In genomic region chr7:141178486-141179135, GRCh38 we compare ENCODE assay signal across 19 cellular contexts.
DNase-seq lines count a peak whose midpoint lies in the region; ATAC-seq and TF ChIP-seq lines count a peak whose summit lies in the region.
"Had no signal": no experiment of that assay in that cellular context is flagged by ENCODE, and none has a peak within 500 bp of the region (broad histone marks: within the 10 kb centered on the region; RNA-seq: fewer than 3 reads in every experiment).

No MANE protein-coding gene starts in this region.

- no peak overlapping the region for H3K4me2 ChIP-seq in SK-N-SH

- TF ChIP-seq EP300 in SK-N-SH (IDR thresholded peaks at IDR 0.05; ENCODE audit: borderline replicate concordance in 1 of 2, low read depth in 1 of 2, low read length in 1 of 2) = no peak

- H3K4me3 Mint-ChIP-seq in HFFc6 = peak overlapping the region; percentile 60; the same call in 1 of the 2 replicates
- no peak overlapping the region for H3K4me3 Mint-ChIP-seq in chondrocyte (ENCODE audit: unreplicated experiment)
- H3K4me3 Mint-ChIP-seq: CD8-positive, alpha-beta T cell had no signal

- no peak overlapping the region for H2AFZ ChIP-seq in SK-N-SH (ENCODE audit: low read depth)

- no peaks in the 10 kb centered on the region for H3K9me3 ChIP-seq in SK-N-SH

- WGBS in SK-N-SH (ENCODE audit: low lambda C conversion rate) = 25% methylated on average over 8 of the region's 8 CpGs

- TF ChIP-seq RAD21 in SK-N-SH (IDR thresholded peaks at IDR 0.05; ENCODE audit: low read length) = no peak

- TF ChIP-seq CTCF in SK-N-SH (IDR thresholded peaks at IDR 0.05) (no peak), HFFc6 (IDR thresholded peaks at IDR 0.05) (no peak), chondrocyte (IDR thresholded peaks at IDR 0.05) (no peak)

- H3K27ac ChIP-seq in SK-N-SH (ENCODE audit: low read depth in 2 of 2, low read length in 1 of 2) = no peak overlapping the region; a peak in 1 of 4 replicates
- H3K27ac ChIP-seq: BLaER1 treated with 17β-estradiol and CSF1 and Interleukin-3, amounts not matched to agents 10 nM and 100 nM had no signal

- H3K27me3 Mint-ChIP-seq in HFFc6 (ENCODE audit: insufficient read depth) = no peaks in the 10 kb centered on the region; the same call in 1 of the 2 replicates
- H3K27me3 Mint-ChIP-seq in chondrocyte (ENCODE audit: low read depth) = no peaks in the 10 kb centered on the region

- no peaks in the 10 kb centered on the region for H3F3A ChIP-seq in SK-N-SH (replicated peaks; ENCODE audit: insufficient read depth)

- peak; percentile 55 for DNase-seq in SK-N-SH
- no peak for DNase-seq in HFFc6
- peak; percentile 44 for DNase-seq in NCI-H2227 treated with DMSO at 0.1 percent for 48 hours (lab: John Stamatoyannopoulos, UW)
- no peak for DNase-seq in chondrocyte (ENCODE audit: low spot score)
- DNase-seq in DMS114 treated with DMSO at 0.1 percent for 48 hours (lab: John Stamatoyannopoulos, UW; ENCODE audit: unreplicated experiment) = no peak
- no peak for DNase-seq in GM03348 (ENCODE audit: low spot score)
- DNase-seq: CD8-positive, alpha-beta T cell; GOT3; KG1; NCI-H1092; NCI-H2171 treated with DMSO at 0.1 percent for 48 hours; NCI-H748 treated with DMSO at 0.1 percent for 48 hours; SIG-M5; T-helper 9 cell had no signal

- H3K36me3 ChIP-seq in SK-N-SH (replicated peaks in 1 of 2; ENCODE audit: control insufficient read depth in 1 of 2, insufficient read depth in 2 of 2, low read length in 1 of 2) = no peaks in the 10 kb centered on the region
- H3K36me3 ChIP-seq: BLaER1 treated with 17β-estradiol and CSF1 and Interleukin-3, amounts not matched to agents 10 nM and 100 nM had no signal

- no peaks in the 10 kb centered on the region for H3K9me2 ChIP-seq in SK-N-SH

- POLR2A ChIA-PET in SK-N-SH (lab: Yijun Ruan, JAX) = no interaction called here

- no peaks in the 10 kb centered on the region for H3K27me3 ChIP-seq in SK-N-SH (ENCODE audit: insufficient read depth)
- H3K27me3 ChIP-seq: BLaER1 treated with 17β-estradiol and CSF1 and Interleukin-3, amounts not matched to agents 10 nM and 100 nM had no signal

- peaks cover 0 to 7% of the 10 kb centered on the region in 2 experiments; a peak in 1 of 4 replicates for H3K4me1 ChIP-seq in SK-N-SH (ENCODE audit: control insufficient read depth in 1 of 2, insufficient read depth in 2 of 2, low read depth in 1 of 2, low read length in 1 of 2)

- no peak overlapping the region for H3K4me3 ChIP-seq in SK-N-SH (ENCODE audit: low read depth in 2 of 2, low read length in 1 of 2)
- H3K4me3 ChIP-seq: BLaER1 treated with 17β-estradiol and CSF1 and Interleukin-3, amounts not matched to agents 10 nM and 100 nM; GM12878 had no signal

- H3K4me1 Mint-ChIP-seq in HFFc6 (ENCODE audit: low read depth) = peaks cover 44% of the 10 kb centered on the region
- H3K4me1 Mint-ChIP-seq in chondrocyte (ENCODE audit: low read depth) = peaks cover 11% of the 10 kb centered on the region

- H3K79me2 ChIP-seq in SK-N-SH (ENCODE audit: insufficient read depth) = no peaks in the 10 kb centered on the region

- H3K9me3 Mint-ChIP-seq in HFFc6 (peaks cover 20% of the 10 kb centered on the region), chondrocyte (ENCODE audit: low read depth) (peaks cover 3% of the 10 kb centered on the region)
- H3K9me3 Mint-ChIP-seq: CD8-positive, alpha-beta T cell had no signal

- ATAC-seq in SK-N-SH treated with all-trans-retinoic acid at 6 μM for 48 hours = no peak
- ATAC-seq: CD8-positive, alpha-beta T cell; GM12878; HCT116; Panc1 had no signal

- 0 out of 2 replicates have a peak, but pooled peaks cover 5% of the 10 kb centered on the region for H3K36me3 Mint-ChIP-seq in HFFc6 (ENCODE audit: low read depth)
- H3K36me3 Mint-ChIP-seq in chondrocyte (ENCODE audit: low read depth) = no peaks in the 10 kb centered on the region
- H3K36me3 Mint-ChIP-seq: CD8-positive, alpha-beta T cell had no signal

- H4K20me1 ChIP-seq in SK-N-SH (ENCODE audit: insufficient read depth) = no peaks in the 10 kb centered on the region
- H4K20me1 ChIP-seq: BLaER1 treated with 17β-estradiol and CSF1 and Interleukin-3, amounts not matched to agents 10 nM and 100 nM had no signal

- H3K27ac Mint-ChIP-seq in HFFc6 (peak overlapping the region; percentile 69; the same call in 1 of the 2 replicates), chondrocyte (ENCODE audit: unreplicated experiment) (no peak overlapping the region)
- H3K27ac Mint-ChIP-seq: CD8-positive, alpha-beta T cell had no signal

- CTCF ChIA-PET in SK-N-SH (lab: Yijun Ruan, JAX) = interaction anchor here (1.2 kb wide), 1 partner anchor 18 kb away, joined by 3 read pairs; no protein-coding TSS in a partner anchor

- H3K9ac ChIP-seq in SK-N-SH = no peak overlapping the region
- H3K9ac ChIP-seq: BLaER1 treated with 17β-estradiol and CSF1 and Interleukin-3, amounts not matched to agents 10 nM and 100 nM had no signal

TF ChIP-seq in SK-N-SH, 30 proteins besides CTCF, POLR2A, EP300 and RAD21 (continues in another document):
- TF ChIP-seq TEAD4 (IDR thresholded peaks at IDR 0.05; ENCODE audit: borderline replicate concordance, insufficient read depth) (no peak), IRF3 (IDR thresholded peaks at IDR 0.05; ENCODE audit: low read depth, low read length) (no peak), TCF12 (IDR thresholded peaks at IDR 0.05) (no peak), RCOR1 (IDR thresholded peaks at IDR 0.05; ENCODE audit: low read length) (no peak)
- TF ChIP-seq, protein P1, sequence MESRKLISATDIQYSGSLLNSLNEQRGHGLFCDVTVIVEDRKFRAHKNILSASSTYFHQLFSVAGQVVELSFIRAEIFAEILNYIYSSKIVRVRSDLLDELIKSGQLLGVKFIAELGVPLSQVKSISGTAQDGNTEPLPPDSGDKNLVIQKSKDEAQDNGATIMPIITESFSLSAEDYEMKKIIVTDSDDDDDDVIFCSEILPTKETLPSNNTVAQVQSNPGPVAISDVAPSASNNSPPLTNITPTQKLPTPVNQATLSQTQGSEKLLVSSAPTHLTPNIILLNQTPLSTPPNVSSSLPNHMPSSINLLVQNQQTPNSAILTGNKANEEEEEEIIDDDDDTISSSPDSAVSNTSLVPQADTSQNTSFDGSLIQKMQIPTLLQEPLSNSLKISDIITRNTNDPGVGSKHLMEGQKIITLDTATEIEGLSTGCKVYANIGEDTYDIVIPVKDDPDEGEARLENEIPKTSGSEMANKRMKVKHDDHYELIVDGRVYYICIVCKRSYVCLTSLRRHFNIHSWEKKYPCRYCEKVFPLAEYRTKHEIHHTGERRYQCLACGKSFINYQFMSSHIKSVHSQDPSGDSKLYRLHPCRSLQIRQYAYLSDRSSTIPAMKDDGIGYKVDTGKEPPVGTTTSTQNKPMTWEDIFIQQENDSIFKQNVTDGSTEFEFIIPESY (IDR thresholded peaks at IDR 0.05; ENCODE audit: borderline replicate concordance, low read depth) = no peak

TF ChIP-seq in SK-N-SH treated with all-trans-retinoic acid at 6 μM for 48 hours, 23 proteins besides CTCF, POLR2A, EP300 and RAD21:
- TF ChIP-seq CSDC2 (CRISPR knock-in tag; IDR thresholded peaks at IDR 0.05) (no peak), RARB (CRISPR knock-in tag; IDR thresholded peaks at IDR 0.05) (no peak), ZFP3 (CRISPR knock-in tag; IDR thresholded peaks at IDR 0.05) (no peak), GLIS3 (CRISPR knock-in tag; IDR thresholded peaks at IDR 0.05) (no peak), ZNF70 (CRISPR knock-in tag; IDR thresholded peaks at IDR 0.05) (no peak), SNAI2 (CRISPR knock-in tag; IDR thresholded peaks at IDR 0.05) (no peak)
- TF ChIP-seq, protein P2, sequence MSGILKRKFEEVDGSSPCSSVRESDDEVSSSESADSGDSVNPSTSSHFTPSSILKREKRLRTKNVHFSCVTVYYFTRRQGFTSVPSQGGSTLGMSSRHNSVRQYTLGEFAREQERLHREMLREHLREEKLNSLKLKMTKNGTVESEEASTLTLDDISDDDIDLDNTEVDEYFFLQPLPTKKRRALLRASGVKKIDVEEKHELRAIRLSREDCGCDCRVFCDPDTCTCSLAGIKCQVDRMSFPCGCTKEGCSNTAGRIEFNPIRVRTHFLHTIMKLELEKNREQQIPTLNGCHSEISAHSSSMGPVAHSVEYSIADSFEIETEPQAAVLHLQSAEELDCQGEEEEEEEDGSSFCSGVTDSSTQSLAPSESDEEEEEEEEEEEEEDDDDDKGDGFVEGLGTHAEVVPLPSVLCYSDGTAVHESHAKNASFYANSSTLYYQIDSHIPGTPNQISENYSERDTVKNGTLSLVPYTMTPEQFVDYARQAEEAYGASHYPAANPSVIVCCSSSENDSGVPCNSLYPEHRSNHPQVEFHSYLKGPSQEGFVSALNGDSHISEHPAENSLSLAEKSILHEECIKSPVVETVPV (CRISPR knock-in tag; IDR thresholded peaks at IDR 0.05) = no peak
TF ChIP-seq in SK-N-SH treated with all-trans-retinoic acid at 6 μM for 48 hours: peak in this region for 0.

Comparison
In these comparisons a context has a peak if more than half of its experiments do, and no peak if none do; other contexts are left out.
1. DNase-seq: peak in SK-N-SH (single experiment) and NCI-H2227 treated with DMSO at 0.1 percent for 48 hours (single experiment); none in HFFc6 (single experiment), chondrocyte (single experiment), DMS114 treated with DMSO at 0.1 percent for 48 hours (single experiment) and GM03348 (single experiment).